ENCODE assay signal across 2 cellular contexts in the genomic region with DNA sequence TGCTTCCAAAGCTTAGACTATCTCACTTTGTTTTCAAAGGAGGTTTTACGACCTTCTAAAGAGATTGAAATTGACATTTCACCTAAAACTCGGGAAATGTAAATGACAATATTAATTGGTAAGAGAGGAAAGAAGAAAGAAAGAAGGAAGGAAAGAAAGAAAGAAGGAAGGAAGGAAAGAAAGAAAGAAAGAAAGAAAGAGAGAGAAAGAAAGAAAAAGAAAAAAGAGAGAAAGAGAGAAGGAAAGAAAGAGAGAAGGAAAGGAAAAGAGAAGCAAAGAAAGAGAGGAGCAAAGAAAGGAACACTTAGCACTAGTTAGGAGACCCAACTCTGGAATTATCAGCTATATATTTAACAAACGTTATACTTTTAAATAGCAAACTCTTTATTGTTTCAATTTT.
A peak's percentile ranks its signal among the peaks of the same experiment; 100 is the strongest.
TF ChIP-seq lines count a peak whose summit lies in the region.

No MANE protein-coding gene starts in this region.

TF ChIP-seq in HepG2, 621 proteins besides CTCF, POLR2A, EP300 and RAD21:
- TF ChIP-seq ATF7 (IDR thresholded peaks at IDR 0.05) (0 out of 2 replicates have a peak, but pooled peaks have one; percentile 12), ATF7 (CRISPR knock-in tag; IDR thresholded peaks at IDR 0.05) (no peak), ZSCAN20 (CRISPR knock-in tag; IDR thresholded peaks at IDR 0.05; ENCODE audit: borderline replicate concordance) (no peak), FOXK2 (IDR thresholded peaks at IDR 0.05) (0 out of 2 replicates have a peak, but pooled peaks have one; percentile 11), U2AF2 (IDR thresholded peaks at IDR 0.05; ENCODE audit: low read depth, low read length) (0 out of 2 replicates have a peak, but pooled peaks have one; percentile 24)
TF ChIP-seq in HepG2: peak in this region for 3.

TF ChIP-seq in K562, 482 proteins besides CTCF, POLR2A, EP300 and RAD21:
- TF ChIP-seq POU5F1 (IDR thresholded peaks at IDR 0.05; ENCODE audit: borderline replicate concordance, low read depth, low read length, partially characterized antibody): no peak
- TF ChIP-seq ZNF512 (tag; IDR thresholded peaks at IDR 0.05): peak; percentile 85
TF ChIP-seq in K562: peak in this region for 1.
